ENCODE assay signal across 8 cellular contexts in genomic region chr14:67695394-67695949, GRCh38. TPM values are rescaled to one million over a fixed set of nuclear protein-coding genes. Genes with fewer than 3 reads are reported as not detected.
DNase-seq lines count a peak whose midpoint lies in the region; ATAC-seq and TF ChIP-seq lines count a peak whose summit lies in the region.

TSS of gene RDH11 (minus strand) at chr14:67695764. CDS start at chr14:67695703, 61 bp downstream.

- no peaks in the 10 kb centered on the region for H3K27me3 Mint-ChIP-seq in activated CD8-positive, alpha-beta memory T cell treated with anti-CD3 and anti-CD28 coated beads, Interleukin-2, amount 10 ng/mL, durations not matched to agents 7 days and 5 days

- ATAC-seq in activated CD8-positive, alpha-beta memory T cell treated with anti-CD3 and anti-CD28 coated beads, Interleukin-2, amount 10 ng/mL, durations not matched to agents 7 days and 5 days: peak; percentile 89

- H3K9me3 Mint-ChIP-seq in activated CD8-positive, alpha-beta memory T cell treated with anti-CD3 and anti-CD28 coated beads, Interleukin-2, amount 10 ng/mL, durations not matched to agents 7 days and 5 days (ENCODE audit: low read depth): no peaks in the 10 kb centered on the region

- H3K27me3 ChIP-seq in NT2/D1 (ENCODE audit: insufficient read depth, insufficient read length): peaks cover 3% of the 10 kb centered on the region
- no peaks in the 10 kb centered on the region for H3K27me3 ChIP-seq in endocrine pancreas (ENCODE audit: control insufficient read depth, insufficient read depth, low read length)
- H3K27me3 ChIP-seq in mesendoderm (ENCODE audit: insufficient read depth, low read length, poor library complexity): no peaks in the 10 kb centered on the region

- CTCF ChIA-PET in activated CD8-positive, alpha-beta memory T cell treated with anti-CD3 and anti-CD28 coated beads, Interleukin-2, amount 10 ng/mL, durations not matched to agents 7 days and 5 days (lab: Charles Lee): interaction anchor here (0.7 to 2.9 kb wide), 11 partner anchors 9 to 269 kb away, joined by 3 to 22 read pairs (median 3); partner anchors contain the start of gene PIGH

- H3K4ac ChIP-seq in mesendoderm (ENCODE audit: low read depth, low read length): peak within 1 kb of the TSS; percentile 97

- H3K4me1 Mint-ChIP-seq in activated CD8-positive, alpha-beta memory T cell treated with anti-CD3 and anti-CD28 coated beads, Interleukin-2, amount 10 ng/mL, durations not matched to agents 7 days and 5 days: peaks cover 33% of the 10 kb centered on the region

- H3K9ac ChIP-seq in NT2/D1 (ENCODE audit: insufficient read length, low read depth) (peak within 1 kb of the TSS; percentile 90), endocrine pancreas (ENCODE audit: control insufficient read depth, insufficient read depth, low read length) (peak within 1 kb of the TSS; percentile 66), mesendoderm (ENCODE audit: low read length) (peak within 1 kb of the TSS; percentile 87)

- H3K79me1 ChIP-seq in mesendoderm (ENCODE audit: low read length): peaks cover 21% of the 10 kb centered on the region

- H3K9me3 ChIP-seq in NT2/D1 (ENCODE audit: insufficient read depth, low read length): no peaks in the 10 kb centered on the region
- no peaks in the 10 kb centered on the region for H3K9me3 ChIP-seq in endocrine pancreas (ENCODE audit: control insufficient read depth, low read length)

- H3K4me1 ChIP-seq in NT2/D1 (ENCODE audit: insufficient read depth, insufficient read length) (peaks cover 2% of the 10 kb centered on the region), endocrine pancreas (ENCODE audit: control insufficient read depth, insufficient read depth, low read length) (no peaks in the 10 kb centered on the region), mesendoderm (ENCODE audit: control insufficient read depth, low read depth, low read length) (peaks cover 3% of the 10 kb centered on the region)

- H2BK15ac ChIP-seq in mesendoderm (replicated peaks; ENCODE audit: low read depth): no peak within 1 kb of the TSS

- peaks cover 18% of the 10 kb centered on the region for H3K36me3 Mint-ChIP-seq in activated CD8-positive, alpha-beta memory T cell treated with anti-CD3 and anti-CD28 coated beads, Interleukin-2, amount 10 ng/mL, durations not matched to agents 7 days and 5 days

- H4K5ac ChIP-seq in mesendoderm (ENCODE audit: low read length): no peak within 1 kb of the TSS

- peak within 1 kb of the TSS; percentile 83 for H3K27ac ChIP-seq in mesendoderm (ENCODE audit: low read depth, low read length)

- no peak for TF ChIP-seq CTCF in GM20000 (IDR thresholded peaks at IDR 0.05; ENCODE audit: extremely low read depth, missing control alignments)

- H3K18ac ChIP-seq in mesendoderm (ENCODE audit: low read length): peak within 1 kb of the TSS; percentile 97

- H3K4me3 ChIP-seq in NT2/D1 (ENCODE audit: insufficient read length, low read depth): peak within 1 kb of the TSS; percentile 98
- peak within 1 kb of the TSS; percentile 64 for H3K4me3 ChIP-seq in endocrine pancreas (ENCODE audit: control insufficient read depth, insufficient read depth, low read length)
- H3K4me3 ChIP-seq in mesendoderm (ENCODE audit: low read length): peak within 1 kb of the TSS; percentile 83

- peak within 1 kb of the TSS; percentile 92 for H2BK120ac ChIP-seq in mesendoderm (ENCODE audit: low read depth, low read length)

- H3K4me3 Mint-ChIP-seq in activated CD8-positive, alpha-beta memory T cell treated with anti-CD3 and anti-CD28 coated beads, Interleukin-2, amount 10 ng/mL, durations not matched to agents 7 days and 5 days: peak within 1 kb of the TSS; percentile 85

- H3K23ac ChIP-seq in mesendoderm (ENCODE audit: low read length): no peak within 1 kb of the TSS

- DNase-seq in COLO668 (lab: John Stamatoyannopoulos, UW; ENCODE audit: unreplicated experiment) (peak; percentile 91), GM20000 (ENCODE audit: low spot score) (peak; percentile 84), HT1080 (ENCODE audit: low read depth) (peak; percentile 90), NT2/D1 (ENCODE audit: low read depth, low spot score) (peak; percentile 66), mesendoderm (peak; percentile 96)
- peak; percentile 92 for DNase-seq in activated CD8-positive, alpha-beta memory T cell treated with anti-CD3 and anti-CD28 coated beads, Interleukin-2, amount 10 ng/mL, durations not matched to agents 7 days and 5 days
- peak; percentile 54 for DNase-seq in stimulated activated CD8-positive, alpha-beta memory T cell treated with anti-CD3 and anti-CD28 coated beads, Interleukin-15, amount 100 ng/mL, for 1 hour (ENCODE audit: low read depth)

- H2AK5ac ChIP-seq in mesendoderm (ENCODE audit: low read length): peak within 1 kb of the TSS; percentile 45

- H3K27ac Mint-ChIP-seq in activated CD8-positive, alpha-beta memory T cell treated with anti-CD3 and anti-CD28 coated beads, Interleukin-2, amount 10 ng/mL, durations not matched to agents 7 days and 5 days: peak within 1 kb of the TSS; percentile 91

- H3K36me3 ChIP-seq in NT2/D1 (ENCODE audit: insufficient read depth, insufficient read length, low read length) (peaks cover 36% of the 10 kb centered on the region), endocrine pancreas (ENCODE audit: control insufficient read depth, insufficient read depth, low read length) (peaks cover 6% of the 10 kb centered on the region), mesendoderm (ENCODE audit: control insufficient read depth, insufficient read depth, low read length) (peaks cover 7% of the 10 kb centered on the region)

- H4K8ac ChIP-seq in mesendoderm (ENCODE audit: low read depth, low read length): no peak within 1 kb of the TSS

- no CpG with 5 or more reads among the region's 25 CpGs for WGBS in mesendoderm (ENCODE audit: extremely low coverage, insufficient coverage, low lambda C conversion rate)

- peak within 1 kb of the TSS; percentile 63 for H3K4me2 ChIP-seq in mesendoderm (ENCODE audit: low read length)

- H2BK5ac ChIP-seq in mesendoderm (ENCODE audit: low read length): peak within 1 kb of the TSS; percentile 47

- peak within 1 kb of the TSS; percentile 96 for H3K56ac ChIP-seq in mesendoderm (ENCODE audit: low read length)

- peaks cover 31% of the 10 kb centered on the region for H3K79me2 ChIP-seq in mesendoderm (ENCODE audit: control insufficient read depth, insufficient read depth, low read length)

RNA-seq across cellular contexts. Expression of gene RDH11, which starts in this region (rescaled TPM):
- total RNA-seq in HT1080 (2014; rRNA removed; shearing (Covaris generic)): 76.1 and 91.2 TPM in 2 replicates
- 89.0 and 98.8 TPM in 2 replicates for polyA plus RNA-seq in HT1080 (2015; cell fraction: cytosol; rRNA removed)
- 198 and 218 TPM in 2 replicates for polyA plus RNA-seq in HT1080 (2015; cell fraction: nucleus; rRNA removed)
- 10 to 100 TPM; 49.6 to 59.8 TPM for total RNA-seq in activated CD8-positive, alpha-beta memory T cell treated with anti-CD3 and anti-CD28 coated beads, Interleukin-2, amount 10 ng/mL, durations not matched to agents 7 days and 5 days
- 106 TPM for polyA plus RNA-seq in mesendoderm (2013, experiment 1 of 2)
- polyA plus RNA-seq in mesendoderm (2013, experiment 2 of 2): 110 TPM

Comparison
In these comparisons a context has a peak if more than half of its experiments do, and no peak if none do; other contexts are left out.
1. Peak in every context shown above with its lines: DNase-seq, ATAC-seq, H3K4me3 ChIP-seq and H3K27ac ChIP-seq.